28 cellular contexts compared by ENCODE assay signal in the genomic region with DNA sequence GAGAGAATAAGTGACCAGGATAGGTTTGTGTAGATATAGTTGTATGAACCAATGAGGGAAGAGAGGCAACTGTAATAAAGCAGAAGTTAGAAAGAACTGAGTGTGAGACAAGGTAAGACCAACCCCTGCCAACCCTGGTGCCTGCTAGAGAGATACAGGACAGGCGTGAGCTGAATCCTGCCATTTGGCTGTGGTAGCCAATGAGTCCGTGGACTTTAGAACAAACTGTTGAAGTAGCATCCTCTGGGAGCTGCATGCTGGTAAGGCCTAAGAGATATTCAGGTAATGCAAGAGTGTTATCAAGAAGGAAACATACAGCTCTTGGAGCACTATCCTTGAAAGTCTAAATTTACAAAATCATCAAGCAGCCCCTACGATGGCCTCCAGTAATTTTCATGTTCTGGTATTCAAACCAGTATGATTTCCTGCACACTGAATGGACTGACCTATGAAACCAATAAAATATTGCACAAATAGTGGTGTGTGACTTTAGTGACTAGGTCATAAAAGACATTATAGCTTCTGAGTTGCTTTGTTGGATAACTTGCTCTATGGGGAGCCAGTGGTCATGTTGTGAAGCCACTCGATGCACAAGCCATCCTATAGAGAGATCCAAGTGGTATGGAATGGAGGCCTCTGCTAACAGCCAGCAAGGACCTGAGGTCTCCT.
"Had no signal": no experiment of that assay in that cellular context is flagged by ENCODE, and none has a peak within 500 bp of the region (broad histone marks: within the 10 kb centered on the region; RNA-seq: fewer than 3 reads in every experiment).

No MANE protein-coding gene starts in this region.

- H3K27ac ChIP-seq: adrenal gland, body of pancreas, epithelial cell of prostate, WERI-Rb-1 had no signal

- H3K27me3 ChIP-seq: adrenal gland, body of pancreas had no signal

- FAIRE-seq: colon, endometrium, endothelial cell of umbilical vein, frontal cortex had no signal

- DNase-seq: activated B cell treated with CpG ODN at 0.5 μM for 24 hours; activated CD4-positive, alpha-beta T cell treated with anti-CD3 and anti-CD28 coated beads for 48 hours; activated CD4-positive, alpha-beta T cell treated with anti-CD3 and anti-CD28 coated beads, Interleukin-2, amount 50 U/mL, for 1 hour; activated CD4-positive, alpha-beta T cell treated with anti-CD3 and anti-CD28 coated beads, Interleukin-2, amount 50 U/mL, for 48 hours; activated CD8-positive, alpha-beta memory T cell treated with anti-CD3 and anti-CD28 coated beads for 24 hours; activated CD8-positive, alpha-beta T cell treated with anti-CD3 and anti-CD28 coated beads for 36 hours; activated effector memory CD4-positive, alpha-beta T cell treated with anti-CD3 and anti-CD28 coated beads, Interleukin-2, amount 50 U/mL, for 16 hours; activated naive CD4-positive, alpha-beta T cell treated with anti-CD3 and anti-CD28 coated beads for 36 hours; activated naive CD8-positive, alpha-beta T cell treated with anti-CD3 and anti-CD28 coated beads for 36 hours; activated naive CD8-positive, alpha-beta T cell treated with anti-CD3 and anti-CD28 coated beads, Interleukin-2, amount 50 U/mL, for 24 hours; activated T-cell treated with anti-CD3 and anti-CD28 coated beads, Interleukin-2, amount 50 U/mL, for 4 hours; adrenal gland; amygdala; aorta; body of pancreas; effector CD8-positive, alpha-beta T cell; foreskin fibroblast; head of caudate nucleus; T-helper 1 cell; T-helper 17 cell; T1000; WERI-Rb-1 had no signal

- H3K4me1 ChIP-seq: adrenal gland, body of pancreas had no signal

- H3K9me3 ChIP-seq: adrenal gland, body of pancreas had no signal

- ATAC-seq: activated CD4-positive, CD25-positive, alpha-beta regulatory T cell treated with anti-CD3 and anti-CD28 coated beads, Interleukin-2, amount 50 U/mL, for 24 hours; activated CD8-positive, alpha-beta T cell treated with anti-CD3 and anti-CD28 coated beads for 36 hours; activated naive CD8-positive, alpha-beta T cell treated with anti-CD3 and anti-CD28 coated beads, Interleukin-2, amount 50 U/mL, for 24 hours; activated T-cell treated with anti-CD3 and anti-CD28 coated beads, Interleukin-2, amount 50 U/mL, for 4 hours; body of pancreas; T-helper 17 cell had no signal

- H3K36me3 ChIP-seq: adrenal gland, WERI-Rb-1 had no signal

- H3K4me3 ChIP-seq: adrenal gland, body of pancreas had no signal
